8 cellular contexts compared by ENCODE assay signal in genomic region chr6:16698988-16699868, GRCh38.
A peak's percentile ranks its signal among the peaks of the same experiment; 100 is the strongest.
DNase-seq lines count a peak whose midpoint lies in the region; ATAC-seq and TF ChIP-seq lines count a peak whose summit lies in the region.

No MANE protein-coding gene starts in this region.

- peak overlapping the region in 2 of 4 donors; percentile 28 to 43 for H3K4me3 ChIP-seq in Peyer's patch
- H3K4me3 ChIP-seq in endodermal cell (ENCODE audit: low read length): no peak overlapping the region
- no peak overlapping the region for H3K4me3 ChIP-seq in mesendoderm (ENCODE audit: low read length)

- no peak overlapping the region for H3K56ac ChIP-seq in mesendoderm (ENCODE audit: low read length)

- no peaks in the 10 kb centered on the region for H3K79me2 ChIP-seq in mesendoderm (ENCODE audit: control insufficient read depth, insufficient read depth, low read length)

- H3K18ac ChIP-seq in mesendoderm (ENCODE audit: low read length): no peak overlapping the region

- H3K36me3 ChIP-seq in Peyer's patch (no peaks in the 10 kb centered on the region), endodermal cell (ENCODE audit: control insufficient read depth, insufficient read depth, low read length) (no peaks in the 10 kb centered on the region), mesendoderm (ENCODE audit: control insufficient read depth, insufficient read depth, low read length) (no peaks in the 10 kb centered on the region)

- peaks cover 4% of the 10 kb centered on the region for H3K9me3 Mint-ChIP-seq in endodermal cell

- peaks cover 2% of the 10 kb centered on the region for H3K36me3 Mint-ChIP-seq in endodermal cell (ENCODE audit: low read depth)

- H3K4ac ChIP-seq in mesendoderm (ENCODE audit: low read depth, low read length): no peak overlapping the region

- no peak overlapping the region for H3K4me3 Mint-ChIP-seq in endodermal cell

- no peak overlapping the region for H3K23ac ChIP-seq in mesendoderm (ENCODE audit: low read length)

- no peaks in the 10 kb centered on the region for H3K79me1 ChIP-seq in mesendoderm (ENCODE audit: low read length)

- no peak overlapping the region for H2BK120ac ChIP-seq in mesendoderm (ENCODE audit: low read depth, low read length)

- H2BK5ac ChIP-seq in mesendoderm (ENCODE audit: low read length): no peak overlapping the region

- peaks cover 35% of the 10 kb centered on the region for H3K4me1 Mint-ChIP-seq in endodermal cell

- no peak for DNase-seq in Peyer's patch
- no peak for DNase-seq in endodermal cell
- peak; percentile 83 for DNase-seq in renal cortical epithelial cell (ENCODE audit: low read depth)
- no peak for DNase-seq in mesendoderm
- DNase-seq in OCI-M2 (lab: John Stamatoyannopoulos, UW; ENCODE audit: unreplicated experiment): no peak
- no peak for DNase-seq in NCI-H526 treated with DMSO at 0.1 percent for 48 hours (lab: John Stamatoyannopoulos, UW)

- no peak for TF ChIP-seq POLR2A in Peyer's patch (IDR thresholded peaks at IDR 0.05)

- 81 to 82% methylated on average over 5 to 7 of the region's 7 CpGs for whole genome bisulfite sequencing in endodermal cell (ENCODE audit: insufficient coverage in 1 of 2, insufficient read length in 1 of 2), 2 experiments
- no CpG with 5 or more reads among the region's 7 CpGs for WGBS in mesendoderm (ENCODE audit: extremely low coverage, insufficient coverage, low lambda C conversion rate)

- H3K27me3 ChIP-seq in Peyer's patch (no peaks in the 10 kb centered on the region), endodermal cell (ENCODE audit: control insufficient read depth, insufficient read depth, low read length, poor library complexity, severe bottlenecking) (no peaks in the 10 kb centered on the region), mesendoderm (ENCODE audit: insufficient read depth, low read length, poor library complexity) (no peaks in the 10 kb centered on the region)

- H3K27ac ChIP-seq in Peyer's patch: peak overlapping the region in 3 of 4 donors; percentile 32 to 58 (median 33)
- no peak overlapping the region for H3K27ac ChIP-seq in endodermal cell (ENCODE audit: low read depth, low read length)
- no peak overlapping the region for H3K27ac ChIP-seq in mesendoderm (ENCODE audit: low read depth, low read length)

- H3K9me3 ChIP-seq in Peyer's patch (no peaks in the 10 kb centered on the region), endodermal cell (ENCODE audit: control insufficient read depth, low read length) (no peaks in the 10 kb centered on the region)

- H3K9ac ChIP-seq in endodermal cell (ENCODE audit: extremely low read depth, low read length, poor library complexity, severe bottlenecking) (no peak overlapping the region), mesendoderm (ENCODE audit: low read length) (no peak overlapping the region)

- H4K8ac ChIP-seq in mesendoderm (ENCODE audit: low read depth, low read length): no peak overlapping the region

- peak overlapping the region; percentile 38 for H3K27ac Mint-ChIP-seq in endodermal cell

- ATAC-seq in GM21381 (IDR thresholded peaks at IDR 0.05; ENCODE audit: unreplicated experiment) (peak; percentile 51), HG02642 (IDR thresholded peaks at IDR 0.05; ENCODE audit: poor library complexity, unreplicated experiment) (no peak)

- H4K5ac ChIP-seq in mesendoderm (ENCODE audit: low read length): no peak overlapping the region

- no peaks in the 10 kb centered on the region for H3K27me3 Mint-ChIP-seq in endodermal cell (ENCODE audit: insufficient read depth)

- H3K4me1 ChIP-seq in Peyer's patch (peaks cover 0 to 18% (median 0%) of the 10 kb centered on the region in 4 donors), endodermal cell (ENCODE audit: control insufficient read depth, insufficient read depth, low read length) (peaks cover 5% of the 10 kb centered on the region), mesendoderm (ENCODE audit: control insufficient read depth, low read depth, low read length) (peaks cover 1% of the 10 kb centered on the region)

- H3K4me2 ChIP-seq in mesendoderm (ENCODE audit: low read length): no peak overlapping the region

- H2BK15ac ChIP-seq in mesendoderm (replicated peaks; ENCODE audit: low read depth): no peak overlapping the region

- H2AK5ac ChIP-seq in mesendoderm (ENCODE audit: low read length): no peak overlapping the region

- TF ChIP-seq CTCF in Peyer's patch (IDR thresholded peaks at IDR 0.05): no peak
- TF ChIP-seq CTCF in endodermal cell (conservative IDR thresholded peaks at IDR 0.05): no peak

Comparison
In these comparisons a context has a peak if more than half of its experiments do, and no peak if none do; other contexts are left out.
1. H3K27ac ChIP-seq: peak in Peyer's patch (3 of 4); none in endodermal cell (single experiment) and mesendoderm (single experiment).